Comparison of ENCODE assay signal across 9 cellular contexts in genomic region chr15:42133892-42134502, GRCh38. TPM values are rescaled to one million over a fixed set of nuclear protein-coding genes. Genes with fewer than 3 reads are reported as not detected.
DNase-seq lines count a peak whose midpoint lies in the region; ATAC-seq and TF ChIP-seq lines count a peak whose summit lies in the region.
"Had no signal": no experiment of that assay in that cellular context is flagged by ENCODE, and none has a peak within 500 bp of the region (broad histone marks: within the 10 kb centered on the region; RNA-seq: fewer than 3 reads in every experiment).

No MANE protein-coding gene starts in this region.

- no peaks in the 10 kb centered on the region for H3K9me3 ChIP-seq in adipocyte (ENCODE audit: control insufficient read depth, low read length)

- H3K4me3 ChIP-seq in adipocyte (ENCODE audit: low read length), result no peak overlapping the region

- no peak overlapping the region for H3K9ac ChIP-seq in adipocyte (ENCODE audit: low read length)

- H3K27me3 ChIP-seq in adipocyte (replicated peaks; ENCODE audit: control insufficient read depth, insufficient read depth, low read length), result peaks cover 39% of the 10 kb centered on the region

- intact Hi-C loops in left colon (cut with DNase I, micrococcal nuclease) (loop anchor here in 1 of 2 donors (10.0 kb wide), 1 partner anchor 149 kb away; no protein-coding TSS in a partner anchor), posterior vena cava (cut with DNase I) (loop anchor here (10.0 kb wide), 1 partner anchor 139 kb away; no protein-coding TSS in a partner anchor)

- ATAC-seq in SK-N-SH treated with all-trans-retinoic acid at 6 μM for 48 hours (peak; percentile 81), left colon (peak; percentile 74)

- DNase-seq in Daoy (ENCODE audit: low read depth) (peak; percentile 77), Kasumi-1 (lab: John Stamatoyannopoulos, UW) (peak; percentile 25 to 56), adipocyte (ENCODE audit: low read depth) (peak; percentile 31), left colon (peak; percentile 68 to 74), posterior vena cava (ENCODE audit: low spot score) (no peak), dedifferentiated amniotic fluid mesenchymal stem cell (ENCODE audit: extremely low spot score) (no peak)
- DNase-seq in stimulated activated CD8-positive, alpha-beta memory T cell treated with anti-CD3 and anti-CD28 coated beads, Interleukin-4, amount 100 ng/mL, for 24 hours (ENCODE audit: low read depth), result peak; percentile 46

- no peaks in the 10 kb centered on the region for H3K4me1 ChIP-seq in adipocyte (ENCODE audit: control insufficient read depth, insufficient read depth, low read length)

- no peaks in the 10 kb centered on the region for H3K36me3 ChIP-seq in adipocyte (ENCODE audit: control insufficient read depth, insufficient read depth, low read length, severe bottlenecking)

TF ChIP-seq in SK-N-SH treated with all-trans-retinoic acid at 6 μM for 48 hours, 23 proteins besides CTCF, POLR2A, EP300 and RAD21:
- TF ChIP-seq TSHZ2 (CRISPR knock-in tag; IDR thresholded peaks at IDR 0.05), result no peak

RNA-seq across cellular contexts. Expression of gene PLA2G4F, which starts 22.4 kb away (rescaled TPM):
- total RNA-seq in Daoy (2014; rRNA removed; shearing (Covaris generic)), result not detected in 2 replicates
- 10 to 100 TPM; 44.1 to 73.5 TPM for total RNA-seq in left colon
- total RNA-seq in posterior vena cava, result not detected
- total RNA-seq: temporal lobe had no signal

RNA-seq across cellular contexts. Expression of gene PLA2G4D, which starts 39.6 kb away (rescaled TPM):
- not detected in 2 replicates for total RNA-seq in Daoy (2014; rRNA removed; shearing (Covaris generic))
- total RNA-seq in left colon, result under 1 TPM; 0.18 to 0.31 TPM
- not detected for total RNA-seq in posterior vena cava
- total RNA-seq: temporal lobe had no signal

Comparison
In these comparisons a context has a peak if more than half of its experiments do, and no peak if none do; other contexts are left out.
1. DNase-seq: peak in Daoy (single experiment), Kasumi-1 (2 of 2), adipocyte (single experiment), left colon (2 of 2) and stimulated activated CD8-positive, alpha-beta memory T cell treated with anti-CD3 and anti-CD28 coated beads, Interleukin-4, amount 100 ng/mL, for 24 hours (single experiment); none in posterior vena cava (single experiment) and dedifferentiated amniotic fluid mesenchymal stem cell (single experiment).
2. RNA of gene PLA2G4F, which starts 22.4 kb away (total RNA-seq): 44.1 to 73.5 TPM in left colon; not detected in posterior vena cava and not detected in Daoy; every median in the first group is over 10 times any median in the second.